In genomic region chr6:33589723-33590530, GRCh38 we compare ENCODE assay signal across 8 cellular contexts. TPM values are rescaled to one million over a fixed set of nuclear protein-coding genes. Genes with fewer than 3 reads are reported as not detected.
DNase-seq lines count a peak whose midpoint lies in the region; ATAC-seq, FAIRE-seq and TF ChIP-seq lines count a peak whose summit lies in the region.

No MANE protein-coding gene starts in this region.

- H3K4me3 ChIP-seq in OCI-LY7 (ENCODE audit: low read depth, low read length, poor library complexity, severe bottlenecking) = no peak overlapping the region
- no peak overlapping the region for H3K4me3 ChIP-seq in GM12878
- H3K4me3 ChIP-seq in smooth muscle cell = no peak overlapping the region

- H3K4me1 ChIP-seq in OCI-LY7 (ENCODE audit: insufficient read depth, low read length, poor library complexity, severe bottlenecking) (peaks cover 71% of the 10 kb centered on the region), GM12878 (ENCODE audit: control insufficient read depth, insufficient read depth, low read length) (peaks cover 49% of the 10 kb centered on the region), smooth muscle cell (ENCODE audit: low read depth) (peaks cover 9% of the 10 kb centered on the region)

- POLR2A ChIA-PET in OCI-LY7 (lab: Charles Lee) = interaction anchor here (0.6 to 1.1 kb wide), 3 partner anchors 12 to 39 kb away, joined by 3 to 4 read pairs (median 3); no protein-coding TSS in a partner anchor
- POLR2A ChIA-PET in GM12878 (lab: Charles Lee) = interaction anchor here (1.0 to 1.2 kb wide), 2 partner anchors 17 to 111 kb away, joined by 6 read pairs; no protein-coding TSS in a partner anchor

- CTCF ChIA-PET in OCI-LY7 (lab: Charles Lee; ENCODE audit: unreplicated experiment) (interaction anchor here (0.5 to 1.4 kb wide), 6 partner anchors 12 to 466 kb away, joined by 3 to 24 read pairs (median 3); no protein-coding TSS in a partner anchor), GM12878 (lab: Yijun Ruan, JAX) (interaction anchor here (0.6 to 7.6 kb wide), 29 partner anchors 10 to 680 kb away, joined by 3 to 235 read pairs (median 5); partner anchors contain the start of genes BAK1, ITPR3 and UQCC2)

- H3K9me2 ChIP-seq in OCI-LY7 (ENCODE audit: insufficient read depth, low read length) = no peaks in the 10 kb centered on the region

- RAD21 ChIA-PET in GM12878 (lab: Charles Lee; ENCODE audit: unreplicated experiment) = interaction anchor here (0.6 to 6.6 kb wide), 14 partner anchors 10 to 172 kb away, joined by 3 to 86 read pairs (median 4); partner anchors contain the start of genes BAK1, ITPR3 and UQCC2

- TF ChIP-seq EP300 in GM12878 (IDR thresholded peaks at IDR 0.05; ENCODE audit: borderline replicate concordance in 1 of 2, control insufficient read depth in 1 of 2, low read depth in 2 of 2, low read length in 2 of 2) = no peak

- FAIRE-seq in H54 (lab: Jason Lieb, UNC) (peak; percentile 60), GM12878 (lab: Jason Lieb, UNC) (peak; percentile 74)

- H3K4me2 ChIP-seq in OCI-LY7 (ENCODE audit: low read length) (peak overlapping the region; percentile 28; the same call in 1 of the 2 replicates), GM12878 (ENCODE audit: control insufficient read depth, insufficient read depth) (peak overlapping the region; percentile 26), smooth muscle cell (peak overlapping the region; percentile 69)

- ATAC-seq in GM12878 (peak; percentile 47), HG03039 (IDR thresholded peaks at IDR 0.05; ENCODE audit: unreplicated experiment) (no peak), GM18867 (IDR thresholded peaks at IDR 0.05; ENCODE audit: unreplicated experiment) (no peak)

- TF ChIP-seq CTCF in OCI-LY7 (conservative IDR thresholded peaks at IDR 0.05; ENCODE audit: low read length) (peak; percentile 96), GM12878 (IDR thresholded peaks at IDR 0.05 in 2 of 3, conservative IDR thresholded peaks at IDR 0.05 in 1 of 3; ENCODE audit: control insufficient read depth in 2 of 3, extremely low read depth in 1 of 3, insufficient read depth in 1 of 3, low read depth in 3 of 3, low read length in 3 of 3) (peak; percentile 83 to 98 (median 93)), smooth muscle cell (IDR thresholded peaks at IDR 0.05; ENCODE audit: borderline replicate concordance, insufficient read depth, poor library complexity, severe bottlenecking) (peak; percentile 78)

- H2AFZ ChIP-seq in OCI-LY7 (ENCODE audit: low read length) = no peak overlapping the region
- H2AFZ ChIP-seq in GM12878 (ENCODE audit: control insufficient read depth, low read depth, low read length) = 0 out of 2 replicates have a peak overlapping the region, but pooled peaks have one; percentile 15
- H2AFZ ChIP-seq in smooth muscle cell (ENCODE audit: low read depth) = peak overlapping the region; percentile 57

- no peaks in the 10 kb centered on the region for H3K79me2 ChIP-seq in OCI-LY7 (ENCODE audit: insufficient read depth, low read depth, low read length)
- no peaks in the 10 kb centered on the region for H3K79me2 ChIP-seq in GM12878 (ENCODE audit: control insufficient read depth, insufficient read depth, low read length)
- H3K79me2 ChIP-seq in smooth muscle cell (ENCODE audit: low read depth) = no peaks in the 10 kb centered on the region

- H3K27ac ChIP-seq in OCI-LY7 (ENCODE audit: low read depth, low read length, poor library complexity, severe bottlenecking) (no peak overlapping the region), GM12878 (ENCODE audit: control insufficient read depth, insufficient read depth) (no peak overlapping the region), smooth muscle cell (ENCODE audit: low read depth) (peak overlapping the region; percentile 91)

- TF ChIP-seq POLR2A in H54 (IDR thresholded peaks at IDR 0.05; ENCODE audit: low read depth, low read length) = no peak; the same call in 1 of the 2 replicates
- no peak for TF ChIP-seq POLR2A in GM12878 (IDR thresholded peaks at IDR 0.05; ENCODE audit: low read depth, low read length)

- intact Hi-C loops in OCI-LY7 (cut with micrococcal nuclease; ENCODE audit: unreplicated experiment) (loop anchor here (1.0 to 5.0 kb wide), 4 partner anchors 17 to 172 kb away; no protein-coding TSS in a partner anchor), GM12878 (cut with micrococcal nuclease; ENCODE audit: unreplicated experiment) (loop anchor here (1.0 to 10.0 kb wide), 3 partner anchors 17 to 565 kb away; no protein-coding TSS in a partner anchor)

- BruUV-seq in OCI-LY7 (replicated peaks; lab: Mats Ljungman, UMichigan) (no TSS peak), GM12878 (replicated peaks; lab: Mats Ljungman, UMichigan) (no TSS peak)

- SMC1A ChIA-PET in GM12878 (lab: Charles Lee; ENCODE audit: uncharacterized antibody, unreplicated experiment) = interaction anchor here (0.7 to 6.9 kb wide), 17 partner anchors 8 to 156 kb away, joined by 3 to 122 read pairs (median 4); partner anchors contain the start of genes BAK1, ITPR3 and UQCC2

- 5% methylated on average over 9 of the region's 9 CpGs for WGBS in GM12878 (ENCODE audit: insufficient coverage, insufficient replicate concordance, low lambda C conversion rate, missing lambda C conversion rate)
- WGBS in smooth muscle cell (ENCODE audit: low lambda C conversion rate) = 34% methylated on average over 9 of the region's 9 CpGs

- H3F3A ChIP-seq in smooth muscle cell (ENCODE audit: low read depth) = no peaks in the 10 kb centered on the region

- TF ChIP-seq RAD21 in GM12878 (IDR thresholded peaks at IDR 0.05; ENCODE audit: insufficient read depth, low read depth, low read length) = peak; percentile 83

- H3K36me3 ChIP-seq in OCI-LY7 (ENCODE audit: insufficient read depth, low read length) (no peaks in the 10 kb centered on the region), GM12878 (ENCODE audit: control insufficient read depth in 2 of 2, insufficient read depth in 2 of 2, low read length in 1 of 2) (no peaks in the 10 kb centered on the region), smooth muscle cell (ENCODE audit: low read depth) (no peaks in the 10 kb centered on the region)

- H3K9ac ChIP-seq in GM12878 (ENCODE audit: control insufficient read depth, insufficient read depth, low read length) (no peak overlapping the region), smooth muscle cell (ENCODE audit: low read depth) (peak overlapping the region; percentile 79)

- H3K9me3 ChIP-seq in OCI-LY7 (ENCODE audit: low read length) = no peaks in the 10 kb centered on the region
- no peaks in the 10 kb centered on the region for H3K9me3 ChIP-seq in GM12878 (replicated peaks; ENCODE audit: control insufficient read depth, insufficient read depth, low read length)
- H3K9me3 ChIP-seq in smooth muscle cell (replicated peaks; ENCODE audit: low read depth) = no peaks in the 10 kb centered on the region

- peak; percentile 57 for DNase-seq in DMS153 (lab: John Stamatoyannopoulos, UW)
- DNase-seq in H54 (ENCODE audit: insufficient read length, low spot score) = peak; percentile 96
- DNase-seq in OCI-LY7 (ENCODE audit: low spot score) = peak; percentile 74
- peak; percentile 37 for DNase-seq in GM12878 (ENCODE audit: low read depth, low spot score)
- DNase-seq in iPS-NIHi7 (ENCODE audit: extremely low spot score) = peak; percentile 85
- DNase-seq in smooth muscle cell (lab: John Stamatoyannopoulos, UW; ENCODE audit: unreplicated experiment) = peak; percentile 26

- H3K27me3 ChIP-seq in GM12878 (replicated peaks in 1 of 2; ENCODE audit: control insufficient read depth in 2 of 2, insufficient read depth in 2 of 2, low read length in 1 of 2) (no peaks in the 10 kb centered on the region), smooth muscle cell (ENCODE audit: low read depth) (no peaks in the 10 kb centered on the region)

- in situ Hi-C loops in GM12878 (cut with MboI) = loop anchor here (5.0 kb wide), 1 partner anchor 112 kb away; no protein-coding TSS in a partner anchor

- no peaks in the 10 kb centered on the region for H4K20me1 ChIP-seq in OCI-LY7 (ENCODE audit: insufficient read depth, low read length)
- no peaks in the 10 kb centered on the region for H4K20me1 ChIP-seq in GM12878 (ENCODE audit: control insufficient read depth, insufficient read depth)
- no peaks in the 10 kb centered on the region for H4K20me1 ChIP-seq in smooth muscle cell (ENCODE audit: low read depth)

RNA-seq across cellular contexts. Expression of gene BAK1, which starts 9.9 kb away (rescaled TPM):
- total RNA-seq in OCI-LY7 (2014; rRNA removed; shearing (Covaris generic)) = 10.6 and 13.9 TPM in 2 replicates
- total RNA-seq in OCI-LY7 (2022) (29.9 and 33.8 TPM in 2 replicates), GM12878 (2014; rRNA removed) (9.3 and 9.4 TPM in 2 replicates), GM12878 (2014; rRNA removed; fragmentation: Illumina TruSeq; extraction: Trizol) (23.9 and 26.6 TPM in 2 replicates), GM12878 (2021) (36.7 and 37.6 TPM in 2 replicates), smooth muscle cell (23.6 and 23.8 TPM in 2 replicates)
- 12.7 and 16.3 TPM in 2 replicates for total RNA-seq in GM12878 (2013; cell fraction: nucleolus; rRNA removed)
- 13.2 TPM for polyA plus RNA-seq in GM12878 (2011; ENCODE audit: low read depth)
- polyA plus RNA-seq in GM12878 (2011; rRNA removed) (18.1 and 31.0 TPM in 2 replicates), GM12878 (2014; fragmentation: Illumina TruSeq; extraction: Trizol) (14.4 and 28.2 TPM in 2 replicates), GM12878 (2014; fragmentation: Nextera tagmentation; extraction: Ambion mirVana) (10 to 100 TPM in 1 of 2 experiments, 1 to 10 TPM in 1; 6.3 to 13.0 TPM), GM12878 (2014; rRNA removed) (38.1 and 44.5 TPM in 2 replicates), GM12878 (2016; fragmentation: Nextera tagmentation; extraction: Ambion mirVana) (10 to 100 TPM; 65.7 to 65.8 TPM), smooth muscle cell (43.7 and 50.4 TPM in 2 replicates)
- polyA plus RNA-seq in GM12878 (2011; cell fraction: cytosol; rRNA removed) = 45.3 and 55.6 TPM in 2 replicates
- 32.2 and 33.3 TPM in 2 replicates for polyA plus RNA-seq in GM12878 (2011; cell fraction: nucleus; rRNA removed)
- polyA plus RNA-seq in GM12878 (2012) = 25.8 and 26.9 TPM in 2 replicates
- 26.0 and 47.5 TPM in 2 replicates for polyA minus RNA-seq in GM12878 (2011; rRNA and poly(A)+ RNA removed)
- 18.6 and 19.3 TPM in 2 replicates for polyA minus RNA-seq in GM12878 (2011; cell fraction: cytosol; rRNA and poly(A)+ RNA removed)
- polyA minus RNA-seq in GM12878 (2011; cell fraction: nucleus; rRNA and poly(A)+ RNA removed) = 8.0 and 12.3 TPM in 2 replicates

RNA-seq across cellular contexts. Expression of gene ITPR3, which starts 31.2 kb away (rescaled TPM):
- 47.8 and 56.6 TPM in 2 replicates for total RNA-seq in OCI-LY7 (2014; rRNA removed; shearing (Covaris generic))
- total RNA-seq in OCI-LY7 (2022) (83.5 and 88.6 TPM in 2 replicates), GM12878 (2014; rRNA removed) (12.7 and 15.4 TPM in 2 replicates), GM12878 (2014; rRNA removed; fragmentation: Illumina TruSeq; extraction: Trizol) (7.6 and 8.3 TPM in 2 replicates), GM12878 (2021) (30.3 and 34.0 TPM in 2 replicates), smooth muscle cell (4.7 and 7.4 TPM in 2 replicates)
- 77.4 and 90.2 TPM in 2 replicates for total RNA-seq in GM12878 (2013; cell fraction: nucleolus; rRNA removed)
- polyA plus RNA-seq in GM12878 (2011; ENCODE audit: low read depth) = 7.4 TPM
- polyA plus RNA-seq in GM12878 (2011; rRNA removed) (7.2 and 15.6 TPM in 2 replicates), GM12878 (2014; fragmentation: Illumina TruSeq; extraction: Trizol) (6.7 and 14.6 TPM in 2 replicates), GM12878 (2014; fragmentation: Nextera tagmentation; extraction: Ambion mirVana) (under 1 TPM; 0.32 to 0.44 TPM), GM12878 (2014; rRNA removed) (23.0 and 27.0 TPM in 2 replicates), GM12878 (2016; fragmentation: Nextera tagmentation; extraction: Ambion mirVana) (1 to 10 TPM; 8.9 to 9.1 TPM), smooth muscle cell (2.0 and 5.7 TPM in 2 replicates)
- polyA plus RNA-seq in GM12878 (2011; cell fraction: cytosol; rRNA removed) = 16.7 and 18.8 TPM in 2 replicates
- polyA plus RNA-seq in GM12878 (2011; cell fraction: nucleus; rRNA removed) = 202 and 205 TPM in 2 replicates
- 13.1 and 19.2 TPM in 2 replicates for polyA plus RNA-seq in GM12878 (2012)
- 27.9 and 34.0 TPM in 2 replicates for polyA minus RNA-seq in GM12878 (2011; rRNA and poly(A)+ RNA removed)
- polyA minus RNA-seq in GM12878 (2011; cell fraction: cytosol; rRNA and poly(A)+ RNA removed) = 12.8 and 14.2 TPM in 2 replicates
- polyA minus RNA-seq in GM12878 (2011; cell fraction: nucleus; rRNA and poly(A)+ RNA removed) = 43.2 and 61.9 TPM in 2 replicates

Comparison
In these comparisons a context has a peak if more than half of its experiments do, and no peak if none do; other contexts are left out.
1. DNase-seq: peak in every context shown above with its lines; median percentile 96 in H54; 85 in iPS-NIHi7; 74 in OCI-LY7; 57 in DMS153; 37 in GM12878; 26 in smooth muscle cell.